ENCODE assay signal across 8 cellular contexts in genomic region chr21:42107881-42108553, GRCh38. TPM values are rescaled to one million over a fixed set of nuclear protein-coding genes. Genes with fewer than 3 reads are reported as not detected.
DNase-seq lines count a peak whose midpoint lies in the region; ATAC-seq, FAIRE-seq and TF ChIP-seq lines count a peak whose summit lies in the region.

No MANE protein-coding gene starts in this region.

- TF ChIP-seq POLR2A in GM12892 (IDR thresholded peaks at IDR 0.05; ENCODE audit: low read depth, low read length) (no peak), adrenal gland (IDR thresholded peaks at IDR 0.05) (no peak)

- intact Hi-C loops in adrenal gland (cut with DNase I): loop anchor here in 1 of 2 donors (5.0 to 10.0 kb wide), 2 partner anchors 53 to 96 kb away; partner anchors contain the start of gene ZBTB21

- CTCF ChIA-PET in T-cell (lab: Charles Lee): interaction anchor here in 1 of 2 donors (0.6 to 2.5 kb wide), 10 partner anchors 9 to 825 kb away, joined by 3 to 17 read pairs (median 4); no protein-coding TSS in a partner anchor

- H3K4me1 ChIP-seq in adrenal gland (replicated peaks in 1 of 2): peaks cover 0 to 7% of the 10 kb centered on the region in 2 donors

- no peaks in the 10 kb centered on the region for H3K9me3 ChIP-seq in adrenal gland (replicated peaks in 1 of 3)

- no peak overlapping the region for H3K4me3 ChIP-seq in adrenal gland

- H3K9me3 Mint-ChIP-seq in T-cell: no peaks in the 10 kb centered on the region

- H3K4me1 Mint-ChIP-seq in T-cell: peaks cover 5 to 23% (median 12%) of the 10 kb centered on the region in 3 donors

- POLR2A ChIA-PET in T-cell (lab: Charles Lee): no interaction called here

- H3K36me3 ChIP-seq in adrenal gland (replicated peaks in 1 of 2): no peaks in the 10 kb centered on the region

- no peak overlapping the region for H3K27ac ChIP-seq in adrenal gland

- peaks cover 0 to 6% of the 10 kb centered on the region in 2 donors for H3K27me3 Mint-ChIP-seq in T-cell

- peak overlapping the region; percentile 65 to 69 for H3K27ac Mint-ChIP-seq in T-cell

- ATAC-seq in HG02571 (IDR thresholded peaks at IDR 0.05; ENCODE audit: unreplicated experiment): peak; percentile 81
- peak; percentile 82 to 99 (median 96) for ATAC-seq in T-cell (replicated peaks in 1 of 4)

- DNase-seq in GM12892 (ENCODE audit: insufficient read length): peak; percentile 92
- DNase-seq in NCI-H1048 (lab: John Stamatoyannopoulos, UW): peak; percentile 15
- DNase-seq in T-cell: peak in 32 of 34 experiments; percentile 19 to 78 (median 54)
- peak; percentile 61 to 85 (median 77) for DNase-seq in adrenal gland
- DNase-seq in inferior parietal cortex (ENCODE audit: extremely low spot score): peak; percentile 58
- DNase-seq in stimulated activated CD4-positive, alpha-beta T cell treated with anti-CD3 and anti-CD28 coated beads, Interleukin-2, amount 100 ng/mL, for 4 hours (ENCODE audit: low read depth): peak; percentile 46
- no peak for DNase-seq in NOMO-1 treated with DMSO at 0.1 percent for 48 hours (lab: John Stamatoyannopoulos, UW; ENCODE audit: unreplicated experiment)

- H3K36me3 Mint-ChIP-seq in T-cell: no peaks in the 10 kb centered on the region

- no peaks in the 10 kb centered on the region for H3K27me3 ChIP-seq in adrenal gland

- FAIRE-seq in GM12892 (lab: Jason Lieb, UNC): peak; percentile 84

- peak; percentile 64 to 81 (median 76) for TF ChIP-seq CTCF in adrenal gland (IDR thresholded peaks at IDR 0.05)

- peak overlapping the region; percentile 32 to 62 (median 53) for H3K4me3 Mint-ChIP-seq in T-cell

- 27 to 68% (median 48%) methylated on average over 6 to 18 of the region's 18 CpGs for WGBS in adrenal gland, 4 donors

RNA-seq across cellular contexts. Expression of gene UMODL1, which starts 36.9 kb away (rescaled TPM):
- 0.06 TPM for polyA plus RNA-seq in GM12892 (2012; ENCODE audit: missing spikeins)
- total RNA-seq in T-cell: under 1 TPM; 0.16 to 0.99 (median 0.82) TPM
- under 1 TPM in 1 of 8 donors, not detected in 7; 0.10 TPM for total RNA-seq in adrenal gland
- under 1 TPM in 1 of 3 donors, not detected in 2; 0.79 TPM for polyA plus RNA-seq in adrenal gland
